Comparison of ENCODE assay signal across 1 cellular context in the genomic region with DNA sequence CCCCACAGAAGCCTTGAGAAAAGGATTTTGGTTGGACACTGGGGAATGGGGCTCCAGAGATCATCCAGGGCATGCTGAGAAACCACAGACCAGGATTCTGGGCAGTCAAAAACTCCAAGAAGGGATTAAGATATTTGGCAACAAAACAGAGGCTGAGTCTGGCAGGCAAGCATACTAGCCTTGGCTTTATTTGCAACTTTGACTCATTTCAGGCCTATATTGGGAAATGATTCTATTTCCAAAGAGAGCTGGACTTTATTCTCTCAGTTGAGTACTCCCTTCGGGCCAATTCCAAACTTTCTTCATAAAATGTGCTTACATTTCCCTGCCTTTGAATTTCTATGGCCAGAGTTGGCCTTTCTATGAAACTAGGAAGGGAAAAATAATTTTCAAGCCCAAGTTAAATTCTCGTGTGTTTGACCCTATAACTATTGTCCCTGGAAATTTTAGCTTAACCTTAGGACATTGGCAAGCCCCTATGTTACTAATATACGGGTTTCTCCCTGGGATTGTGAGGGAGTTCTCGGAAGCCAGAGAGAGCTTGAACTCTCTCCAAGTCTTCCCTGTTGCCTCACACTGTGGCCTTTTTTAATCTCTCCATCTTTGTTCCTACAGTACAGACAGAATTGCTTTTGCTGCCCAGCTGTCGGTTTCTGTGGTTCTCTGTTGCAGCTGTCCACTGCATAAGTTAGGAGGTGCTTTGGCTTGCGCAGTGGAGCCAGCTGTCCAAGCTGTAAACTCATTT.
TF ChIP-seq lines count a peak whose summit lies in the region.

No MANE protein-coding gene starts in this region.

TF ChIP-seq in IMR-90, 13 proteins besides CTCF, POLR2A, EP300 and RAD21 (continued from another document):
- TF ChIP-seq FOS (IDR thresholded peaks at IDR 0.05; ENCODE audit: low read depth, low read length): no peak
- TF ChIP-seq MAFK (IDR thresholded peaks at IDR 0.05; ENCODE audit: low read depth, low read length): no peak
- no peak for TF ChIP-seq CEBPB (IDR thresholded peaks at IDR 0.05; ENCODE audit: low read depth, low read length)
- TF ChIP-seq, protein P1, sequence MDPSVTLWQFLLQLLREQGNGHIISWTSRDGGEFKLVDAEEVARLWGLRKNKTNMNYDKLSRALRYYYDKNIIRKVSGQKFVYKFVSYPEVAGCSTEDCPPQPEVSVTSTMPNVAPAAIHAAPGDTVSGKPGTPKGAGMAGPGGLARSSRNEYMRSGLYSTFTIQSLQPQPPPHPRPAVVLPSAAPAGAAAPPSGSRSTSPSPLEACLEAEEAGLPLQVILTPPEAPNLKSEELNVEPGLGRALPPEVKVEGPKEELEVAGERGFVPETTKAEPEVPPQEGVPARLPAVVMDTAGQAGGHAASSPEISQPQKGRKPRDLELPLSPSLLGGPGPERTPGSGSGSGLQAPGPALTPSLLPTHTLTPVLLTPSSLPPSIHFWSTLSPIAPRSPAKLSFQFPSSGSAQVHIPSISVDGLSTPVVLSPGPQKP (IDR thresholded peaks at IDR 0.05; ENCODE audit: borderline replicate concordance, low read depth, low read length): no peak
- no peak for TF ChIP-seq BHLHE40 (IDR thresholded peaks at IDR 0.05; ENCODE audit: low read depth, low read length)
- no peak for TF ChIP-seq RFX5 (IDR thresholded peaks at IDR 0.05; ENCODE audit: low read depth, low read length)
- TF ChIP-seq NFE2L2 (IDR thresholded peaks at IDR 0.05; ENCODE audit: low read depth, low read length): no peak
- no peak for TF ChIP-seq MAZ (IDR thresholded peaks at IDR 0.05; ENCODE audit: borderline replicate concordance, low read depth, low read length)
